ENCODE assay signal across 8 cellular contexts in the genomic region with DNA sequence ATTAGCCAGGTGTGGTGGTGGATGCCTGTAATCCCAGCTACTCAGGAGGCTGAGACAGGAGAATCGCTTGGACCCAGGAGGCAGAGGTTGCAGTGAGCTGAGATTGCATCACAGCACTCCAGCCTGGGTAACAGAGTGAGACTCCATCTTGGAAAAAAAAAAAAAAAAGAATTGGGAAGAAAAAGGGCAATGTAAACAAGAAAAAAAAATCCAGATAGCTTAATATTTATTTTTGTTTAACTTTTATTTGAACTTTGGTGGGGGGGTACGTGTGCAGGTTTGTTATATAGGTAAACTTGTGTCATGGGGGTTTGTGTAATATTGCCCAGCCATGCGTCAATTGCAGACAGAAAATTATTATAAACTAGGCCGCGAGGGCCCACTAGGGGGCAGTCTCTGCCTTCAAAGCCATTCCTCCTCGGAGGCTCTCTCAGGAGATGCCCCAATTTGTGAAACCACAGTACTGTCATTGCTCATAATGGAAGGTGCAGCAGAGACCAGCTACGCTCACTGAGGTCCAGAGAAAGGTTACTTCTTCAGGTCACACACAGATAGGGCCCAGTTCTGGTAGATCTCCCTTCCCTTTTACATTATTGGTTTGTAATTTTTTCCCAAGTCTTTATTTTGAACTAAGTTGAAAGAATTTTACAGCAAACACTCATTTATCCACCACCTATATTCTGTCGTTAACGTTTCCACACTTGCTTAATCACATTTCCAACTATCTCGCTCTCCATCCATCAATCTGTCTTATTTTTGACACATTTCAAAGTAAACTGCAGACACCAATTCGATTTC.
DNase-seq lines count a peak whose midpoint lies in the region; ATAC-seq and TF ChIP-seq lines count a peak whose summit lies in the region.

No MANE protein-coding gene starts in this region.

- ATAC-seq in GM18861 (IDR thresholded peaks at IDR 0.05; ENCODE audit: unreplicated experiment) = peak; percentile 51
- ATAC-seq in Right ventricle myocardium superior (ENCODE audit: poor library complexity) = peak; percentile 38
- no peak for ATAC-seq in HG02623 (IDR thresholded peaks at IDR 0.05; ENCODE audit: unreplicated experiment)

- H3K4me1 Mint-ChIP-seq in activated naive CD4-positive, alpha-beta T cell treated with anti-CD3 and anti-CD28 coated beads for 36 hours (ENCODE audit: low read depth) = peaks cover 4% of the 10 kb centered on the region

- no peaks in the 10 kb centered on the region for H3K9me3 Mint-ChIP-seq in activated naive CD4-positive, alpha-beta T cell treated with anti-CD3 and anti-CD28 coated beads for 36 hours

- peak; percentile 78 for TF ChIP-seq CTCF in AG04450 (IDR thresholded peaks at IDR 0.05; ENCODE audit: low read depth, low read length)

- H3K9me3 ChIP-seq in AG04450 (ENCODE audit: control insufficient read depth, insufficient read depth, low read length) = no peaks in the 10 kb centered on the region
- H3K9me3 ChIP-seq in SK-N-MC (ENCODE audit: low read depth, low read length) = no peaks in the 10 kb centered on the region

- H3K36me3 ChIP-seq in SK-N-MC (ENCODE audit: insufficient read depth, low read length) = peaks cover 38% of the 10 kb centered on the region

- peak; percentile 11 for DNase-seq in AG04450 (ENCODE audit: low read depth, low spot score)
- DNase-seq in LHCN-M2 (ENCODE audit: low read depth) = peak; percentile 36
- DNase-seq in SK-N-MC (ENCODE audit: low read depth, low spot score) = peak; percentile 67
- peak; percentile 88 for DNase-seq in activated naive CD4-positive, alpha-beta T cell treated with anti-CD3 and anti-CD28 coated beads for 36 hours
- peak; percentile 57 for DNase-seq in Right ventricle myocardium superior
- peak; percentile 67 for DNase-seq in putamen (ENCODE audit: low spot score)

- H3K4me3 Mint-ChIP-seq in activated naive CD4-positive, alpha-beta T cell treated with anti-CD3 and anti-CD28 coated beads for 36 hours = no peak overlapping the region

- POLR2A ChIA-PET in AG04450 (lab: Yijun Ruan, JAX) = no interaction called here

- CTCF ChIA-PET in AG04450 (lab: Charles Lee) = interaction anchor here (0.5 to 6.9 kb wide), 35 partner anchors 8 to 1958 kb away, joined by 3 to 133 read pairs (median 4); no protein-coding TSS in a partner anchor
- CTCF ChIA-PET in activated naive CD4-positive, alpha-beta T cell treated with anti-CD3 and anti-CD28 coated beads for 36 hours (lab: Charles Lee) = interaction anchor here (0.6 to 5.3 kb wide), 25 partner anchors 9 to 472 kb away, joined by 3 to 43 read pairs (median 4); partner anchors contain the start of gene CACNG3

- intact Hi-C loops in activated naive CD4-positive, alpha-beta T cell treated with anti-CD3 and anti-CD28 coated beads for 36 hours (cut with micrococcal nuclease) = loop anchor here (1.0 kb wide), 3 partner anchors 211 to 462 kb away; no protein-coding TSS in a partner anchor
- intact Hi-C loops in Right ventricle myocardium superior (cut with DNase I) = loop anchor here (5.0 kb wide), 1 partner anchor 460 kb away; no protein-coding TSS in a partner anchor

- no peak overlapping the region for H3K27ac Mint-ChIP-seq in activated naive CD4-positive, alpha-beta T cell treated with anti-CD3 and anti-CD28 coated beads for 36 hours

- peaks cover 2% of the 10 kb centered on the region for H3K36me3 Mint-ChIP-seq in activated naive CD4-positive, alpha-beta T cell treated with anti-CD3 and anti-CD28 coated beads for 36 hours (ENCODE audit: low read depth)

- no peak overlapping the region for H3K9ac ChIP-seq in SK-N-MC (ENCODE audit: insufficient read length)

- H3K4me3 ChIP-seq in AG04450 (ENCODE audit: low read depth, low read length) (no peak overlapping the region), SK-N-MC (no peak overlapping the region)

- H3K27me3 Mint-ChIP-seq in activated naive CD4-positive, alpha-beta T cell treated with anti-CD3 and anti-CD28 coated beads for 36 hours (ENCODE audit: low read depth) = no peaks in the 10 kb centered on the region

- H3K27me3 ChIP-seq in AG04450 (ENCODE audit: control insufficient read depth, insufficient read depth, low read length) = no peaks in the 10 kb centered on the region

- H3K27ac ChIP-seq in AG04450 (ENCODE audit: low read depth, low read length) (no peak overlapping the region), SK-N-MC (peak overlapping the region; percentile 67; the same call in 1 of the 2 replicates)

Comparison
In these comparisons a context has a peak if more than half of its experiments do, and no peak if none do; other contexts are left out.
1. DNase-seq: peak in every context shown above with its lines; median percentile 88 in activated naive CD4-positive, alpha-beta T cell treated with anti-CD3 and anti-CD28 coated beads for 36 hours; 67 in SK-N-MC; 67 in putamen; 57 in Right ventricle myocardium superior; 36 in LHCN-M2; 11 in AG04450.